ENCODE assay signal across 25 cellular contexts in genomic region chr9:104871961-104872527, GRCh38. TPM values are rescaled to one million over a fixed set of nuclear protein-coding genes. Genes with fewer than 3 reads are reported as not detected.
DNase-seq lines count a peak whose midpoint lies in the region; ATAC-seq, FAIRE-seq and TF ChIP-seq lines count a peak whose summit lies in the region.
"Had no signal": no experiment of that assay in that cellular context is flagged by ENCODE, and none has a peak within 500 bp of the region (broad histone marks: within the 10 kb centered on the region; RNA-seq: fewer than 3 reads in every experiment).

No MANE protein-coding gene starts in this region.

- intact Hi-C loops in upper lobe of right lung (cut with DNase I): no loop called here

- TF ChIP-seq POLR2A in A549 (IDR thresholded peaks at IDR 0.05; ENCODE audit: low read length): no peak

- H4K12ac ChIP-seq in trophoblast cell (ENCODE audit: low read depth, low read length): no peak overlapping the region

- no peak overlapping the region for H3K4me3 ChIP-seq in A549
- no peak overlapping the region for H3K4me3 ChIP-seq in SJSA1
- no peak overlapping the region for H3K4me3 ChIP-seq in trophoblast cell (ENCODE audit: low read depth, low read length)
- no peak overlapping the region for H3K4me3 ChIP-seq in upper lobe of right lung
- H3K4me3 ChIP-seq: body of pancreas, thyroid gland had no signal

- H3K27me3 Mint-ChIP-seq in activated naive CD4-positive, alpha-beta T cell treated with anti-CD3 and anti-CD28 coated beads, Interleukin-2, amount 10 ng/mL, durations not matched to agents 7 days and 5 days: no peaks in the 10 kb centered on the region
- H3K27me3 Mint-ChIP-seq: activated naive CD8-positive, alpha-beta T cell had no signal

- no peaks in the 10 kb centered on the region for H3K36me3 ChIP-seq in SJSA1
- no peaks in the 10 kb centered on the region for H3K36me3 ChIP-seq in trophoblast cell (ENCODE audit: control insufficient read depth in 1 of 2, insufficient read depth in 2 of 2, low read length in 2 of 2)
- peaks cover 15% of the 10 kb centered on the region for H3K36me3 ChIP-seq in upper lobe of right lung

- TF ChIP-seq CTCF in A549 (IDR thresholded peaks at IDR 0.05) (no peak), upper lobe of right lung (IDR thresholded peaks at IDR 0.05) (no peak)

- no peak overlapping the region for H2BK120ac ChIP-seq in trophoblast cell (ENCODE audit: insufficient read depth, low read length, poor library complexity)

- no peak overlapping the region for H3K23ac ChIP-seq in trophoblast cell (ENCODE audit: low read length)

- H3K14ac ChIP-seq in trophoblast cell (ENCODE audit: low read length): no peak overlapping the region

- no peak overlapping the region for H3K4me3 Mint-ChIP-seq in activated naive CD4-positive, alpha-beta T cell treated with anti-CD3 and anti-CD28 coated beads, Interleukin-2, amount 10 ng/mL, durations not matched to agents 7 days and 5 days
- H3K4me3 Mint-ChIP-seq: activated naive CD8-positive, alpha-beta T cell; endodermal cell; neural crest cell; T-helper 1 cell treated with Interleukin-12 subunit alpha and Interleukin-12 subunit beta and Interleukin-4 antibody, amounts not matched to agents 30 μg/mL and 1 μg/mL, for 36 hours had no signal

- no peak for DNase-seq in A549 (ENCODE audit: low read depth in 1 of 2, low spot score in 1 of 2)
- DNase-seq in SJSA1 (ENCODE audit: low read depth in 1 of 2, low spot score in 2 of 2): no peak
- peak; percentile 6 for DNase-seq in islet precursor cell
- DNase-seq in trophoblast cell: no peak
- no peak for DNase-seq in activated naive CD4-positive, alpha-beta T cell treated with anti-CD3 and anti-CD28 coated beads, Interleukin-2, amount 10 ng/mL, durations not matched to agents 7 days and 5 days
- DNase-seq in upper lobe of right lung: no peak
- no peak for DNase-seq in HTR-8/SVneo (ENCODE audit: insufficient read length, low spot score)
- DNase-seq in NCI-H526 treated with DMSO at 0.1 percent for 48 hours (lab: John Stamatoyannopoulos, UW): no peak
- DNase-seq: activated CD4-positive, alpha-beta T cell treated with anti-CD3 and anti-CD28 coated beads for 48 hours; endodermal cell; left colon; MV-4-11; NCI-H1694 treated with DMSO at 0.1 percent for 48 hours; NCI-H774; SHP77 treated with DMSO at 0.1 percent for 48 hours; small intestine; stimulated activated CD4-positive, alpha-beta T cell treated with anti-CD3 and anti-CD28 coated beads, Interleukin-2, amount 100 ng/mL, for 48 hours; stimulated activated naive CD4-positive, alpha-beta T cell treated with Interleukin-2 at 50 U/mL for 16 hours; thyroid gland had no signal

- POLR2A ChIA-PET in A549 (lab: Yijun Ruan, JAX): no interaction called here

- H3K9me3 ChIP-seq in A549 (no peaks in the 10 kb centered on the region), SJSA1 (replicated peaks) (no peaks in the 10 kb centered on the region), trophoblast cell (ENCODE audit: insufficient read depth, low read depth, low read length) (peaks cover 1% of the 10 kb centered on the region), upper lobe of right lung (no peaks in the 10 kb centered on the region)
- H3K9me3 ChIP-seq: body of pancreas, thyroid gland had no signal

- no peaks in the 10 kb centered on the region for H3K9me3 Mint-ChIP-seq in activated naive CD4-positive, alpha-beta T cell treated with anti-CD3 and anti-CD28 coated beads, Interleukin-2, amount 10 ng/mL, durations not matched to agents 7 days and 5 days
- H3K9me3 Mint-ChIP-seq: neural crest cell; T-helper 1 cell treated with Interleukin-12 subunit alpha and Interleukin-12 subunit beta and Interleukin-4 antibody, amounts not matched to agents 30 μg/mL and 1 μg/mL, for 36 hours had no signal

- ATAC-seq in A549 (no peak), upper lobe of right lung (no peak)
- ATAC-seq: body of pancreas, left colon had no signal

- H3K18ac ChIP-seq in trophoblast cell (ENCODE audit: low read length): no peak overlapping the region

- CTCF ChIA-PET in A549 (lab: Yijun Ruan, JAX): interaction anchor here (3.5 kb wide), 1 partner anchor 10 kb away, joined by 40 read pairs; no protein-coding TSS in a partner anchor
- CTCF ChIA-PET in activated naive CD4-positive, alpha-beta T cell treated with anti-CD3 and anti-CD28 coated beads, Interleukin-2, amount 10 ng/mL, durations not matched to agents 7 days and 5 days (lab: Charles Lee): interaction anchor here (0.6 to 2.8 kb wide), 2 partner anchors 9 to 1397 kb away, joined by 4 to 12 read pairs; no protein-coding TSS in a partner anchor

- H3K36me3 Mint-ChIP-seq in activated naive CD4-positive, alpha-beta T cell treated with anti-CD3 and anti-CD28 coated beads, Interleukin-2, amount 10 ng/mL, durations not matched to agents 7 days and 5 days: no peaks in the 10 kb centered on the region

- peaks cover 2% of the 10 kb centered on the region for H3K79me2 ChIP-seq in trophoblast cell (ENCODE audit: control insufficient read depth, insufficient read depth, low read length, poor library complexity)

- H3K4me2 ChIP-seq in A549 (peak overlapping the region; percentile 62; the same call in 2 of the 3 replicates), trophoblast cell (ENCODE audit: low read length) (no peak overlapping the region)

- TF ChIP-seq RAD21 in A549 (conservative IDR thresholded peaks at IDR 0.05 in 1 of 2, IDR thresholded peaks at IDR 0.05 in 1 of 2): no peak

- no peak overlapping the region for H3K4ac ChIP-seq in trophoblast cell (ENCODE audit: low read depth, low read length)

- H4K8ac ChIP-seq in trophoblast cell (ENCODE audit: low read depth, low read length): no peak overlapping the region

- FAIRE-seq in A549 (lab: Jason Lieb, UNC) (no peak), HTR-8/SVneo (lab: Jason Lieb, UNC) (no peak)
- FAIRE-seq: A204.1, D721Med, small intestine had no signal

- H3K27ac Mint-ChIP-seq in activated naive CD4-positive, alpha-beta T cell treated with anti-CD3 and anti-CD28 coated beads, Interleukin-2, amount 10 ng/mL, durations not matched to agents 7 days and 5 days: no peak overlapping the region
- H3K27ac Mint-ChIP-seq: activated naive CD8-positive, alpha-beta T cell; endodermal cell; T-helper 1 cell treated with Interleukin-12 subunit alpha and Interleukin-12 subunit beta and Interleukin-4 antibody, amounts not matched to agents 30 μg/mL and 1 μg/mL, for 36 hours had no signal

- H3K79me1 ChIP-seq in trophoblast cell (ENCODE audit: low read length): peaks cover 13% of the 10 kb centered on the region

- H3K27ac ChIP-seq in A549 (peak overlapping the region; percentile 73 to 82), SJSA1 (peak overlapping the region; percentile 93), trophoblast cell (ENCODE audit: low read depth, low read length) (peak overlapping the region; percentile 66), upper lobe of right lung (no peak overlapping the region)

- WGBS in A549 (ENCODE audit: missing lambda C conversion rate): 72% methylated on average over 5 of the region's 5 CpGs
- no CpG with 5 or more reads among the region's 5 CpGs for WGBS in trophoblast cell (ENCODE audit: extremely low coverage, insufficient coverage, insufficient read length)

- no peak for TF ChIP-seq EP300 in A549 (IDR thresholded peaks at IDR 0.05)

- H3K4me1 ChIP-seq in A549 (peaks cover 51% of the 10 kb centered on the region), SJSA1 (replicated peaks) (peaks cover 60% of the 10 kb centered on the region), trophoblast cell (ENCODE audit: control insufficient read depth in 1 of 2, insufficient read depth in 2 of 2, low read length in 2 of 2) (peaks cover 15 to 19% of the 10 kb centered on the region in 2 experiments), upper lobe of right lung (peaks cover 44% of the 10 kb centered on the region)

- H2BK12ac ChIP-seq in trophoblast cell (ENCODE audit: low read length): peak overlapping the region; percentile 59

- H2BK5ac ChIP-seq in trophoblast cell (ENCODE audit: low read depth, low read length, poor library complexity): no peak overlapping the region

- no peak overlapping the region for H4K91ac ChIP-seq in trophoblast cell (ENCODE audit: low read depth, low read length)

- no peak overlapping the region for H3K9ac ChIP-seq in trophoblast cell (ENCODE audit: low read length)

- H3K4me1 Mint-ChIP-seq in activated naive CD4-positive, alpha-beta T cell treated with anti-CD3 and anti-CD28 coated beads, Interleukin-2, amount 10 ng/mL, durations not matched to agents 7 days and 5 days: no peaks in the 10 kb centered on the region

- H3K27me3 ChIP-seq in SJSA1 (replicated peaks) (no peaks in the 10 kb centered on the region), trophoblast cell (ENCODE audit: insufficient read depth, low read length) (no peaks in the 10 kb centered on the region), upper lobe of right lung (no peaks in the 10 kb centered on the region)
- H3K27me3 ChIP-seq: body of pancreas, thyroid gland had no signal

- H2AFZ ChIP-seq in trophoblast cell (ENCODE audit: insufficient read depth, low read length, poor library complexity): no peak overlapping the region

- no peak overlapping the region for H2AK5ac ChIP-seq in trophoblast cell (ENCODE audit: low read length)

TF ChIP-seq in A549, 52 proteins besides CTCF, POLR2A, EP300 and RAD21:
- TF ChIP-seq BHLHE40 (IDR thresholded peaks at IDR 0.05; ENCODE audit: low read depth, low read length): no peak
- peak; percentile 65 for TF ChIP-seq MAFK (IDR thresholded peaks at IDR 0.05; ENCODE audit: partially characterized antibody)
- 0 out of 2 replicates have a peak, but pooled peaks have one; percentile 11 for TF ChIP-seq JUNB (IDR thresholded peaks at IDR 0.05)

RNA-seq across cellular contexts. Expression of gene ABCA1, which starts 55.9 kb away (rescaled TPM):
- polyA plus RNA-seq in A549 (2011; rRNA removed): 12.0 and 15.5 TPM in 2 replicates
- 1.3 and 1.4 TPM in 2 replicates for polyA plus RNA-seq in A549 (2012; cell fraction: cytosol; rRNA removed)
- polyA plus RNA-seq in A549 (2012; cell fraction: nucleus; rRNA removed): 2.9 and 3.7 TPM in 2 replicates
- 3.1 to 5.0 TPM (median 3.6 TPM) in 3 replicates for polyA plus RNA-seq in A549 (2017; fragmentation: RNase III; extraction: RNeasy Plus Mini Kit Qiagen cat#74134 plus additional on column Dnase treatment)
- 85.4 and 102 TPM in 2 replicates for polyA minus RNA-seq in A549 (2011; rRNA and poly(A)+ RNA removed)
- total RNA-seq in SJSA1 (2014; rRNA removed; shearing (Covaris generic)): 4.7 and 8.9 TPM in 2 replicates
- 4.9 and 5.1 TPM in 2 replicates for polyA plus RNA-seq in trophoblast cell (2013)
- 49.0 TPM for total RNA-seq in upper lobe of right lung
